Comparison of ENCODE assay signal across 1 cellular context in the genomic region with DNA sequence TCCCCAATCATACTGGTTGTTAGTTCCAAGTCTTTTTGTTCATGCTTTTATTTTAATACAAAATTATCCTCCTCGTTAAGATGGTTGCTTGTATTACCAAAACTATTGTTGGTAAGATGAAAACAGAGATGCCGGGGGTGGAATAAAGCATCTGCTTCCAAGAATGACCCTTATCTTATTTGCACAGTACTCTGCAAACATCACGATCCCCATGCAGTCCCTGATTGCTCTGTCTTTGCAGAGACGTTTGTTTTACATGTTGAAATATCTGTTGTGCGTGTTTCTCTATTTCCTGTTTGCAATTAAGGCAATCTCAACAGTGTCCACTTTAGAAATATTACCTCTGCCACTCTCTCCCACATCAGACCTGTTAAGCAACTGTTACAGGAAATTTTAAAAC.
TF ChIP-seq lines count a peak whose summit lies in the region.

No MANE protein-coding gene starts in this region.

TF ChIP-seq in K562, 482 proteins besides CTCF, POLR2A, EP300 and RAD21 (continued from another document):
- TF ChIP-seq, protein P1, sequence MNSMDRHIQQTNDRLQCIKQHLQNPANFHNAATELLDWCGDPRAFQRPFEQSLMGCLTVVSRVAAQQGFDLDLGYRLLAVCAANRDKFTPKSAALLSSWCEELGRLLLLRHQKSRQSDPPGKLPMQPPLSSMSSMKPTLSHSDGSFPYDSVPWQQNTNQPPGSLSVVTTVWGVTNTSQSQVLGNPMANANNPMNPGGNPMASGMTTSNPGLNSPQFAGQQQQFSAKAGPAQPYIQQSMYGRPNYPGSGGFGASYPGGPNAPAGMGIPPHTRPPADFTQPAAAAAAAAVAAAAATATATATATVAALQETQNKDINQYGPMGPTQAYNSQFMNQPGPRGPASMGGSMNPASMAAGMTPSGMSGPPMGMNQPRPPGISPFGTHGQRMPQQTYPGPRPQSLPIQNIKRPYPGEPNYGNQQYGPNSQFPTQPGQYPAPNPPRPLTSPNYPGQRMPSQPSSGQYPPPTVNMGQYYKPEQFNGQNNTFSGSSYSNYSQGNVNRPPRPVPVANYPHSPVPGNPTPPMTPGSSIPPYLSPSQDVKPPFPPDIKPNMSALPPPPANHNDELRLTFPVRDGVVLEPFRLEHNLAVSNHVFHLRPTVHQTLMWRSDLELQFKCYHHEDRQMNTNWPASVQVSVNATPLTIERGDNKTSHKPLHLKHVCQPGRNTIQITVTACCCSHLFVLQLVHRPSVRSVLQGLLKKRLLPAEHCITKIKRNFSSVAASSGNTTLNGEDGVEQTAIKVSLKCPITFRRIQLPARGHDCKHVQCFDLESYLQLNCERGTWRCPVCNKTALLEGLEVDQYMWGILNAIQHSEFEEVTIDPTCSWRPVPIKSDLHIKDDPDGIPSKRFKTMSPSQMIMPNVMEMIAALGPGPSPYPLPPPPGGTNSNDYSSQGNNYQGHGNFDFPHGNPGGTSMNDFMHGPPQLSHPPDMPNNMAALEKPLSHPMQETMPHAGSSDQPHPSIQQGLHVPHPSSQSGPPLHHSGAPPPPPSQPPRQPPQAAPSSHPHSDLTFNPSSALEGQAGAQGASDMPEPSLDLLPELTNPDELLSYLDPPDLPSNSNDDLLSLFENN (IDR thresholded peaks at IDR 0.05; ENCODE audit: low read depth in 2 of 2, low read length in 2 of 2): no peak
- TF ChIP-seq, protein P2, sequence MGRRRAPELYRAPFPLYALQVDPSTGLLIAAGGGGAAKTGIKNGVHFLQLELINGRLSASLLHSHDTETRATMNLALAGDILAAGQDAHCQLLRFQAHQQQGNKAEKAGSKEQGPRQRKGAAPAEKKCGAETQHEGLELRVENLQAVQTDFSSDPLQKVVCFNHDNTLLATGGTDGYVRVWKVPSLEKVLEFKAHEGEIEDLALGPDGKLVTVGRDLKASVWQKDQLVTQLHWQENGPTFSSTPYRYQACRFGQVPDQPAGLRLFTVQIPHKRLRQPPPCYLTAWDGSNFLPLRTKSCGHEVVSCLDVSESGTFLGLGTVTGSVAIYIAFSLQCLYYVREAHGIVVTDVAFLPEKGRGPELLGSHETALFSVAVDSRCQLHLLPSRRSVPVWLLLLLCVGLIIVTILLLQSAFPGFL (CRISPR knock-in tag; IDR thresholded peaks at IDR 0.05): no peak
- TF ChIP-seq ZNF707 (CRISPR knock-in tag; conservative IDR thresholded peaks at IDR 0.05): no peak
- TF ChIP-seq FUS (optimal IDR thresholded peaks at IDR 0.05; ENCODE audit: low read depth, low read length): no peak
- TF ChIP-seq, protein P3, sequence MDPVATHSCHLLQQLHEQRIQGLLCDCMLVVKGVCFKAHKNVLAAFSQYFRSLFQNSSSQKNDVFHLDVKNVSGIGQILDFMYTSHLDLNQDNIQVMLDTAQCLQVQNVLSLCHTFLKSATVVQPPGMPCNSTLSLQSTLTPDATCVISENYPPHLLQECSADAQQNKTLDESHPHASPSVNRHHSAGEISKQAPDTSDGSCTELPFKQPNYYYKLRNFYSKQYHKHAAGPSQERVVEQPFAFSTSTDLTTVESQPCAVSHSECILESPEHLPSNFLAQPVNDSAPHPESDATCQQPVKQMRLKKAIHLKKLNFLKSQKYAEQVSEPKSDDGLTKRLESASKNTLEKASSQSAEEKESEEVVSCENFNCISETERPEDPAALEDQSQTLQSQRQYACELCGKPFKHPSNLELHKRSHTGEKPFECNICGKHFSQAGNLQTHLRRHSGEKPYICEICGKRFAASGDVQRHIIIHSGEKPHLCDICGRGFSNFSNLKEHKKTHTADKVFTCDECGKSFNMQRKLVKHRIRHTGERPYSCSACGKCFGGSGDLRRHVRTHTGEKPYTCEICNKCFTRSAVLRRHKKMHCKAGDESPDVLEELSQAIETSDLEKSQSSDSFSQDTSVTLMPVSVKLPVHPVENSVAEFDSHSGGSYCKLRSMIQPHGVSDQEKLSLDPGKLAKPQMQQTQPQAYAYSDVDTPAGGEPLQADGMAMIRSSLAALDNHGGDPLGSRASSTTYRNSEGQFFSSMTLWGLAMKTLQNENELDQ (CRISPR knock-in tag; IDR thresholded peaks at IDR 0.05; ENCODE audit: borderline replicate concordance): no peak
- no peak for TF ChIP-seq HNRNPLL (IDR thresholded peaks at IDR 0.05; ENCODE audit: low read depth, low read length, poor library complexity, severe bottlenecking)
- TF ChIP-seq MYC (IDR thresholded peaks at IDR 0.05; ENCODE audit: low read depth, low read length): no peak
- no peak for TF ChIP-seq MYC (CRISPR knock-in tag; IDR thresholded peaks at IDR 0.05; ENCODE audit: borderline replicate concordance, low read depth)
- no peak for TF ChIP-seq ZBED1 (IDR thresholded peaks at IDR 0.05)
- TF ChIP-seq MTF1 (CRISPR knock-in tag; IDR thresholded peaks at IDR 0.05; ENCODE audit: borderline replicate concordance): no peak
- TF ChIP-seq, protein P4, sequence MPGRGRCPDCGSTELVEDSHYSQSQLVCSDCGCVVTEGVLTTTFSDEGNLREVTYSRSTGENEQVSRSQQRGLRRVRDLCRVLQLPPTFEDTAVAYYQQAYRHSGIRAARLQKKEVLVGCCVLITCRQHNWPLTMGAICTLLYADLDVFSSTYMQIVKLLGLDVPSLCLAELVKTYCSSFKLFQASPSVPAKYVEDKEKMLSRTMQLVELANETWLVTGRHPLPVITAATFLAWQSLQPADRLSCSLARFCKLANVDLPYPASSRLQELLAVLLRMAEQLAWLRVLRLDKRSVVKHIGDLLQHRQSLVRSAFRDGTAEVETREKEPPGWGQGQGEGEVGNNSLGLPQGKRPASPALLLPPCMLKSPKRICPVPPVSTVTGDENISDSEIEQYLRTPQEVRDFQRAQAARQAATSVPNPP (IDR thresholded peaks at IDR 0.05; ENCODE audit: borderline replicate concordance, insufficient read depth, insufficient read length): no peak
- TF ChIP-seq, protein P5, sequence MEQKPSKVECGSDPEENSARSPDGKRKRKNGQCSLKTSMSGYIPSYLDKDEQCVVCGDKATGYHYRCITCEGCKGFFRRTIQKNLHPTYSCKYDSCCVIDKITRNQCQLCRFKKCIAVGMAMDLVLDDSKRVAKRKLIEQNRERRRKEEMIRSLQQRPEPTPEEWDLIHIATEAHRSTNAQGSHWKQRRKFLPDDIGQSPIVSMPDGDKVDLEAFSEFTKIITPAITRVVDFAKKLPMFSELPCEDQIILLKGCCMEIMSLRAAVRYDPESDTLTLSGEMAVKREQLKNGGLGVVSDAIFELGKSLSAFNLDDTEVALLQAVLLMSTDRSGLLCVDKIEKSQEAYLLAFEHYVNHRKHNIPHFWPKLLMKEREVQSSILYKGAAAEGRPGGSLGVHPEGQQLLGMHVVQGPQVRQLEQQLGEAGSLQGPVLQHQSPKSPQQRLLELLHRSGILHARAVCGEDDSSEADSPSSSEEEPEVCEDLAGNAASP (IDR thresholded peaks at IDR 0.05): no peak
- no peak for TF ChIP-seq ZNF316 (IDR thresholded peaks at IDR 0.05)
- no peak for TF ChIP-seq GABPA (tag; conservative IDR thresholded peaks at IDR 0.05; ENCODE audit: low read depth)
- TF ChIP-seq, protein P6, sequence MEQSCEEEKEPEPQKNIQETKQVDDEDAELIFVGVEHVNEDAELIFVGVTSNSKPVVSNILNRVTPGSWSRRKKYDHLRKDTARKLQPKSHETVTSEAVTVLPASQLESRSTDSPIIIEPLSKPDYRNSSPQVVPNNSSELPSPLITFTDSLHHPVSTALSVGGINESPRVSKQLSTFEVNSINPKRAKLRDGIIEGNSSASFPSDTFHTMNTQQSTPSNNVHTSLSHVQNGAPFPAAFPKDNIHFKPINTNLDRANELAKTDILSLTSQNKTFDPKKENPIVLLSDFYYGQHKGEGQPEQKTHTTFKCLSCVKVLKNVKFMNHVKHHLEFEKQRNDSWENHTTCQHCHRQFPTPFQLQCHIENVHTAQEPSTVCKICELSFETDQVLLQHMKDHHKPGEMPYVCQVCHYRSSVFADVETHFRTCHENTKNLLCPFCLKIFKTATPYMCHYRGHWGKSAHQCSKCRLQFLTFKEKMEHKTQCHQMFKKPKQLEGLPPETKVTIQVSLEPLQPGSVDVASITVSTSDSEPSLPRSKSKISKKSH (CRISPR knock-in tag; IDR thresholded peaks at IDR 0.05): no peak
- no peak for TF ChIP-seq RBBP5 (IDR thresholded peaks at IDR 0.05; ENCODE audit: borderline replicate concordance, insufficient read depth, low read length, poor library complexity, severe bottlenecking)
- no peak for TF ChIP-seq CHD2 (IDR thresholded peaks at IDR 0.05; ENCODE audit: low read depth, low read length)
- TF ChIP-seq, protein P7, sequence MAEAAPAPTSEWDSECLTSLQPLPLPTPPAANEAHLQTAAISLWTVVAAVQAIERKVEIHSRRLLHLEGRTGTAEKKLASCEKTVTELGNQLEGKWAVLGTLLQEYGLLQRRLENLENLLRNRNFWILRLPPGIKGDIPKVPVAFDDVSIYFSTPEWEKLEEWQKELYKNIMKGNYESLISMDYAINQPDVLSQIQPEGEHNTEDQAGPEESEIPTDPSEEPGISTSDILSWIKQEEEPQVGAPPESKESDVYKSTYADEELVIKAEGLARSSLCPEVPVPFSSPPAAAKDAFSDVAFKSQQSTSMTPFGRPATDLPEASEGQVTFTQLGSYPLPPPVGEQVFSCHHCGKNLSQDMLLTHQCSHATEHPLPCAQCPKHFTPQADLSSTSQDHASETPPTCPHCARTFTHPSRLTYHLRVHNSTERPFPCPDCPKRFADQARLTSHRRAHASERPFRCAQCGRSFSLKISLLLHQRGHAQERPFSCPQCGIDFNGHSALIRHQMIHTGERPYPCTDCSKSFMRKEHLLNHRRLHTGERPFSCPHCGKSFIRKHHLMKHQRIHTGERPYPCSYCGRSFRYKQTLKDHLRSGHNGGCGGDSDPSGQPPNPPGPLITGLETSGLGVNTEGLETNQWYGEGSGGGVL (CRISPR knock-in tag; IDR thresholded peaks at IDR 0.05): no peak
- no peak for TF ChIP-seq L3MBTL2 (IDR thresholded peaks at IDR 0.05)
- TF ChIP-seq, protein P8, sequence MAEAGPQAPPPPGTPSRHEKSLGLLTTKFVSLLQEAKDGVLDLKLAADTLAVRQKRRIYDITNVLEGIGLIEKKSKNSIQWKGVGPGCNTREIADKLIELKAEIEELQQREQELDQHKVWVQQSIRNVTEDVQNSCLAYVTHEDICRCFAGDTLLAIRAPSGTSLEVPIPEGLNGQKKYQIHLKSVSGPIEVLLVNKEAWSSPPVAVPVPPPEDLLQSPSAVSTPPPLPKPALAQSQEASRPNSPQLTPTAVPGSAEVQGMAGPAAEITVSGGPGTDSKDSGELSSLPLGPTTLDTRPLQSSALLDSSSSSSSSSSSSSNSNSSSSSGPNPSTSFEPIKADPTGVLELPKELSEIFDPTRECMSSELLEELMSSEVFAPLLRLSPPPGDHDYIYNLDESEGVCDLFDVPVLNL (CRISPR knock-in tag; IDR thresholded peaks at IDR 0.05; ENCODE audit: low read depth): no peak
- TF ChIP-seq ZNF3 (CRISPR knock-in tag; IDR thresholded peaks at IDR 0.05): no peak
- peak; percentile 37; the same call in 1 of the 2 replicates for TF ChIP-seq NCOR1 (IDR thresholded peaks at IDR 0.05)
- peak; percentile 38; the same call in 1 of the 2 replicates for TF ChIP-seq BHLHE40 (IDR thresholded peaks at IDR 0.05; ENCODE audit: low read length)
- TF ChIP-seq ARID1B (IDR thresholded peaks at IDR 0.05): peak; percentile 83
- TF ChIP-seq, protein P9, sequence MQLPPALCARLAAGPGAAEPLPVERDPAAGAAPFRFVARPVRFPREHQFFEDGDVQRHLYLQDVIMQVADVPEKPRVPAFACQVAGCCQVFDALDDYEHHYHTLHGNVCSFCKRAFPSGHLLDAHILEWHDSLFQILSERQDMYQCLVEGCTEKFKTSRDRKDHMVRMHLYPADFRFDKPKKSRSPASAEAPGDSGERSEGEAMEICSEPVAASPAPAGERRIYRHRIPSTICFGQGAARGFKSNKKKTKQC (CRISPR knock-in tag; IDR thresholded peaks at IDR 0.05): no peak
- peak; percentile 23; the same call in 1 of the 2 replicates for TF ChIP-seq CC2D1A (IDR thresholded peaks at IDR 0.05)
- TF ChIP-seq, protein P10, sequence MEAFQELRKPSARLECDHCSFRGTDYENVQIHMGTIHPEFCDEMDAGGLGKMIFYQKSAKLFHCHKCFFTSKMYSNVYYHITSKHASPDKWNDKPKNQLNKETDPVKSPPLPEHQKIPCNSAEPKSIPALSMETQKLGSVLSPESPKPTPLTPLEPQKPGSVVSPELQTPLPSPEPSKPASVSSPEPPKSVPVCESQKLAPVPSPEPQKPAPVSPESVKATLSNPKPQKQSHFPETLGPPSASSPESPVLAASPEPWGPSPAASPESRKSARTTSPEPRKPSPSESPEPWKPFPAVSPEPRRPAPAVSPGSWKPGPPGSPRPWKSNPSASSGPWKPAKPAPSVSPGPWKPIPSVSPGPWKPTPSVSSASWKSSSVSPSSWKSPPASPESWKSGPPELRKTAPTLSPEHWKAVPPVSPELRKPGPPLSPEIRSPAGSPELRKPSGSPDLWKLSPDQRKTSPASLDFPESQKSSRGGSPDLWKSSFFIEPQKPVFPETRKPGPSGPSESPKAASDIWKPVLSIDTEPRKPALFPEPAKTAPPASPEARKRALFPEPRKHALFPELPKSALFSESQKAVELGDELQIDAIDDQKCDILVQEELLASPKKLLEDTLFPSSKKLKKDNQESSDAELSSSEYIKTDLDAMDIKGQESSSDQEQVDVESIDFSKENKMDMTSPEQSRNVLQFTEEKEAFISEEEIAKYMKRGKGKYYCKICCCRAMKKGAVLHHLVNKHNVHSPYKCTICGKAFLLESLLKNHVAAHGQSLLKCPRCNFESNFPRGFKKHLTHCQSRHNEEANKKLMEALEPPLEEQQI (IDR thresholded peaks at IDR 0.05): 0 out of 2 replicates have a peak, but pooled peaks have one; percentile 29
- no peak for TF ChIP-seq MTA3 (IDR thresholded peaks at IDR 0.05; ENCODE audit: borderline replicate concordance)
- TF ChIP-seq, protein P11, sequence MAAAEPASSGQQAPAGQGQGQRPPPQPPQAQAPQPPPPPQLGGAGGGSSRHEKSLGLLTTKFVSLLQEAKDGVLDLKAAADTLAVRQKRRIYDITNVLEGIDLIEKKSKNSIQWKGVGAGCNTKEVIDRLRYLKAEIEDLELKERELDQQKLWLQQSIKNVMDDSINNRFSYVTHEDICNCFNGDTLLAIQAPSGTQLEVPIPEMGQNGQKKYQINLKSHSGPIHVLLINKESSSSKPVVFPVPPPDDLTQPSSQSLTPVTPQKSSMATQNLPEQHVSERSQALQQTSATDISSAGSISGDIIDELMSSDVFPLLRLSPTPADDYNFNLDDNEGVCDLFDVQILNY (CRISPR knock-in tag; IDR thresholded peaks at IDR 0.05): no peak
